In the genomic region with DNA sequence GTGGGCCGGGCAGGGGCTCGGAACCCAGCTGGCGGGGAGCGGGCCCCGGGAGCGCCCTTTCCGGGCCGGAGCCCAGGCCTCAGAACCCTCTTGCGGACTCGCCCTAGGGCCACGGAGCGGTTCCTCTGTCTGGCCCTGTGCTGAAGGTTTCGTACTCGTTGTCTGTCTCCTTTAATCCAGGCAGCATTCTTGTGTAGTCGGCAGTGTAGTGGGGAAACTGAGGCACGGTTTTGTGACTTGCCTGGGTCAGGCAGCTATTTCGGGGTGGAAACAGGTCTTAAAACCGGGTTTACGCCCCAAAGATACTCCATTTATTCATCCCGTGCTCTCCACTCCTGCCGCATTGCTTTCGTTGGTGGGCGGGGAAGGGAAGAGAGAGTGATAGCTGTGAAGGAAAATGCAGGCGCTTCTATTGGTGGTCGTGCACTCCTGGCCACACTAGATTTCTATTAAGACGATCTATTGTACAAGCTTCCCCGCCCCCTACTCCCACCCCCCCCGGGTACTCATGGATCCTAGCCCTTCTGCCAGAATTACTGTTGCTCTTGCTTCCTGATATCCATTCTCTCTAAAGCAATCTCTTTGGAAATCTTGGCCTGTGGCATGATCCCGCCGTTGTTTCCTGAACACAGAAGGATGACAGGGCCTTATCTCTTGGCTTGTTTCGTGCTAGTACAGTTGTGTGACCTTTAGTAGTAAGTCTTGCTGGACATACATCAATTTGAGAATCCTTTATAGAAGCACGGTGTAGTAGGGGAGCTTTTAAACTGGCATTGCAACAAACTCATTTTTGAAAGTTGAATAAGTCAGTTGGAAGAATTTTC, we compare ENCODE assay signal across 1 cellular context.
TF ChIP-seq lines count a peak whose summit lies in the region.

No MANE protein-coding gene starts in this region.

TF ChIP-seq in HepG2, 621 proteins besides CTCF, POLR2A, EP300 and RAD21 (continued from another document and continues in another):
- TF ChIP-seq, protein P1, sequence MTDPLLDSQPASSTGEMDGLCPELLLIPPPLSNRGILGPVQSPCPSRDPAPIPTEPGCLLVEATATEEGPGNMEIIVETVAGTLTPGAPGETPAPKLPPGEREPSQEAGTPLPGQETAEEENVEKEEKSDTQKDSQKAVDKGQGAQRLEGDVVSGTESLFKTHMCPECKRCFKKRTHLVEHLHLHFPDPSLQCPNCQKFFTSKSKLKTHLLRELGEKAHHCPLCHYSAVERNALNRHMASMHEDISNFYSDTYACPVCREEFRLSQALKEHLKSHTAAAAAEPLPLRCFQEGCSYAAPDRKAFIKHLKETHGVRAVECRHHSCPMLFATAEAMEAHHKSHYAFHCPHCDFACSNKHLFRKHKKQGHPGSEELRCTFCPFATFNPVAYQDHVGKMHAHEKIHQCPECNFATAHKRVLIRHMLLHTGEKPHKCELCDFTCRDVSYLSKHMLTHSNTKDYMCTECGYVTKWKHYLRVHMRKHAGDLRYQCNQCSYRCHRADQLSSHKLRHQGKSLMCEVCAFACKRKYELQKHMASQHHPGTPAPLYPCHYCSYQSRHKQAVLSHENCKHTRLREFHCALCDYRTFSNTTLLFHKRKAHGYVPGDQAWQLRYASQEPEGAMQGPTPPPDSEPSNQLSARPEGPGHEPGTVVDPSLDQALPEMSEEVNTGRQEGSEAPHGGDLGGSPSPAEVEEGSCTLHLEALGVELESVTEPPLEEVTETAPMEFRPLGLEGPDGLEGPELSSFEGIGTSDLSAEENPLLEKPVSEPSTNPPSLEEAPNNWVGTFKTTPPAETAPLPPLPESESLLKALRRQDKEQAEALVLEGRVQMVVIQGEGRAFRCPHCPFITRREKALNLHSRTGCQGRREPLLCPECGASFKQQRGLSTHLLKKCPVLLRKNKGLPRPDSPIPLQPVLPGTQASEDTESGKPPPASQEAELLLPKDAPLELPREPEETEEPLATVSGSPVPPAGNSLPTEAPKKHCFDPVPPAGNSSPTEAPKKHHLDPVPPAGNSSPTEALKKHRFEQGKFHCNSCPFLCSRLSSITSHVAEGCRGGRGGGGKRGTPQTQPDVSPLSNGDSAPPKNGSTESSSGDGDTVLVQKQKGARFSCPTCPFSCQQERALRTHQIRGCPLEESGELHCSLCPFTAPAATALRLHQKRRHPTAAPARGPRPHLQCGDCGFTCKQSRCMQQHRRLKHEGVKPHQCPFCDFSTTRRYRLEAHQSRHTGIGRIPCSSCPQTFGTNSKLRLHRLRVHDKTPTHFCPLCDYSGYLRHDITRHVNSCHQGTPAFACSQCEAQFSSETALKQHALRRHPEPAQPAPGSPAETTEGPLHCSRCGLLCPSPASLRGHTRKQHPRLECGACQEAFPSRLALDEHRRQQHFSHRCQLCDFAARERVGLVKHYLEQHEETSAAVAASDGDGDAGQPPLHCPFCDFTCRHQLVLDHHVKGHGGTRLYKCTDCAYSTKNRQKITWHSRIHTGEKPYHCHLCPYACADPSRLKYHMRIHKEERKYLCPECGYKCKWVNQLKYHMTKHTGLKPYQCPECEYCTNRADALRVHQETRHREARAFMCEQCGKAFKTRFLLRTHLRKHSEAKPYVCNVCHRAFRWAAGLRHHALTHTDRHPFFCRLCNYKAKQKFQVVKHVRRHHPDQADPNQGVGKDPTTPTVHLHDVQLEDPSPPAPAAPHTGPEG (CRISPR knock-in tag; IDR thresholded peaks at IDR 0.05) = no peak
- TF ChIP-seq, protein P2, sequence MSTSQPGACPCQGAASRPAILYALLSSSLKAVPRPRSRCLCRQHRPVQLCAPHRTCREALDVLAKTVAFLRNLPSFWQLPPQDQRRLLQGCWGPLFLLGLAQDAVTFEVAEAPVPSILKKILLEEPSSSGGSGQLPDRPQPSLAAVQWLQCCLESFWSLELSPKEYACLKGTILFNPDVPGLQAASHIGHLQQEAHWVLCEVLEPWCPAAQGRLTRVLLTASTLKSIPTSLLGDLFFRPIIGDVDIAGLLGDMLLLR (CRISPR knock-in tag; IDR thresholded peaks at IDR 0.05) = no peak
- TF ChIP-seq ZNF30 (CRISPR knock-in tag; IDR thresholded peaks at IDR 0.05) (peak; percentile 75; the same call in 1 of the 2 replicates), REL (CRISPR knock-in tag; conservative IDR thresholded peaks at IDR 0.05) (no peak; the same call in 1 of the 2 replicates), NONO (IDR thresholded peaks at IDR 0.05) (no peak), NONO (CRISPR knock-in tag; conservative IDR thresholded peaks at IDR 0.05) (no peak), MBD4 (IDR thresholded peaks at IDR 0.05; ENCODE audit: borderline replicate concordance, low read length) (no peak), ZSCAN20 (CRISPR knock-in tag; IDR thresholded peaks at IDR 0.05; ENCODE audit: borderline replicate concordance) (no peak), ZNF205 (CRISPR knock-in tag; IDR thresholded peaks at IDR 0.05) (0 out of 2 replicates have a peak, but pooled peaks have one; percentile 1), MAFF (IDR thresholded peaks at IDR 0.05; ENCODE audit: low read depth, low read length) (no peak), MAF1 (CRISPR knock-in tag; IDR thresholded peaks at IDR 0.05; ENCODE audit: borderline replicate concordance) (no peak), NCOA2 (CRISPR knock-in tag; IDR thresholded peaks at IDR 0.05) (no peak), FOSL1 (CRISPR knock-in tag; IDR thresholded peaks at IDR 0.05; ENCODE audit: borderline replicate concordance) (no peak), ZSCAN22 (CRISPR knock-in tag; IDR thresholded peaks at IDR 0.05) (no peak), ZNF841 (CRISPR knock-in tag; IDR thresholded peaks at IDR 0.05; ENCODE audit: borderline replicate concordance) (no peak), TCF7L2 (IDR thresholded peaks at IDR 0.05; ENCODE audit: low read depth, low read length) (no peak), ZNF317 (CRISPR knock-in tag; IDR thresholded peaks at IDR 0.05) (0 out of 2 replicates have a peak, but pooled peaks have one; percentile 63)
- TF ChIP-seq, protein P3, sequence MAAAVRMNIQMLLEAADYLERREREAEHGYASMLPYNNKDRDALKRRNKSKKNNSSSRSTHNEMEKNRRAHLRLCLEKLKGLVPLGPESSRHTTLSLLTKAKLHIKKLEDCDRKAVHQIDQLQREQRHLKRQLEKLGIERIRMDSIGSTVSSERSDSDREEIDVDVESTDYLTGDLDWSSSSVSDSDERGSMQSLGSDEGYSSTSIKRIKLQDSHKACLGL (CRISPR knock-in tag; IDR thresholded peaks at IDR 0.05) = peak; percentile 87; the same call in 1 of the 2 replicates
- TF ChIP-seq, protein P4, sequence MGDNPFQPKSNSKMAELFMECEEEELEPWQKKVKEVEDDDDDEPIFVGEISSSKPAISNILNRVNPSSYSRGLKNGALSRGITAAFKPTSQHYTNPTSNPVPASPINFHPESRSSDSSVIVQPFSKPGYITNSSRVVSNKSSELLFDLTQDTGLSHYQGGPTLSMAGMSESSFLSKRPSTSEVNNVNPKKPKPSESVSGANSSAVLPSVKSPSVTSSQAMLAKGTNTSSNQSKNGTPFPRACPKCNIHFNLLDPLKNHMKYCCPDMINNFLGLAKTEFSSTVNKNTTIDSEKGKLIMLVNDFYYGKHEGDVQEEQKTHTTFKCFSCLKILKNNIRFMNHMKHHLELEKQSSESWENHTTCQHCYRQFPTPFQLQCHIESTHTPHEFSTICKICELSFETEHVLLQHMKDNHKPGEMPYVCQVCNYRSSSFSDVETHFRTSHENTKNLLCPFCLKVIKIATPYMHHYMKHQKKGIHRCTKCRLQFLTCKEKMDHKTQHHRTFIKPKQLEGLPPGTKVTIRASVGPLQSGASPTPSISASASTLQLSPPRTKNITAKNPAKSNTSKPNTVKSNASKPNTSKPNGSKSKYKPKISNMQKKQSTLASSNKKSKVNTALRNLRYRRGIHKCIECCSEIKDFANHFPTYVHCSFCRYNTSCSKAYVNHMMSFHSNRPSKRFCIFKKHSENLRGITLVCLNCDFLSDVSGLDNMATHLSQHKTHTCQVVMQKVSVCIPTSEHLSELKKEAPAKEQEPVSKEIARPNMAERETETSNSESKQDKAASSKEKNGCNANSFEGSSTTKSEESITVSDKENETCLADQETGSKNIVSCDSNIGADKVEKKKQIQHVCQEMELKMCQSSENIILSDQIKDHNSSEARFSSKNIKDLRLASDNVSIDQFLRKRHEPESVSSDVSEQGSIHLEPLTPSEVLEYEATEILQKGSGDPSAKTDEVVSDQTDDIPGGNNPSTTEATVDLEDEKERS (CRISPR knock-in tag; IDR thresholded peaks at IDR 0.05) = peak; percentile 37; the same call in 1 of the 2 replicates
- TF ChIP-seq, protein P5, sequence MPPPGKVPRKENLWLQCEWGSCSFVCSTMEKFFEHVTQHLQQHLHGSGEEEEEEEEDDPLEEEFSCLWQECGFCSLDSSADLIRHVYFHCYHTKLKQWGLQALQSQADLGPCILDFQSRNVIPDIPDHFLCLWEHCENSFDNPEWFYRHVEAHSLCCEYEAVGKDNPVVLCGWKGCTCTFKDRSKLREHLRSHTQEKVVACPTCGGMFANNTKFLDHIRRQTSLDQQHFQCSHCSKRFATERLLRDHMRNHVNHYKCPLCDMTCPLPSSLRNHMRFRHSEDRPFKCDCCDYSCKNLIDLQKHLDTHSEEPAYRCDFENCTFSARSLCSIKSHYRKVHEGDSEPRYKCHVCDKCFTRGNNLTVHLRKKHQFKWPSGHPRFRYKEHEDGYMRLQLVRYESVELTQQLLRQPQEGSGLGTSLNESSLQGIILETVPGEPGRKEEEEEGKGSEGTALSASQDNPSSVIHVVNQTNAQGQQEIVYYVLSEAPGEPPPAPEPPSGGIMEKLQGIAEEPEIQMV (CRISPR knock-in tag; IDR thresholded peaks at IDR 0.05; ENCODE audit: low read depth) = no peak
- TF ChIP-seq, protein P6, sequence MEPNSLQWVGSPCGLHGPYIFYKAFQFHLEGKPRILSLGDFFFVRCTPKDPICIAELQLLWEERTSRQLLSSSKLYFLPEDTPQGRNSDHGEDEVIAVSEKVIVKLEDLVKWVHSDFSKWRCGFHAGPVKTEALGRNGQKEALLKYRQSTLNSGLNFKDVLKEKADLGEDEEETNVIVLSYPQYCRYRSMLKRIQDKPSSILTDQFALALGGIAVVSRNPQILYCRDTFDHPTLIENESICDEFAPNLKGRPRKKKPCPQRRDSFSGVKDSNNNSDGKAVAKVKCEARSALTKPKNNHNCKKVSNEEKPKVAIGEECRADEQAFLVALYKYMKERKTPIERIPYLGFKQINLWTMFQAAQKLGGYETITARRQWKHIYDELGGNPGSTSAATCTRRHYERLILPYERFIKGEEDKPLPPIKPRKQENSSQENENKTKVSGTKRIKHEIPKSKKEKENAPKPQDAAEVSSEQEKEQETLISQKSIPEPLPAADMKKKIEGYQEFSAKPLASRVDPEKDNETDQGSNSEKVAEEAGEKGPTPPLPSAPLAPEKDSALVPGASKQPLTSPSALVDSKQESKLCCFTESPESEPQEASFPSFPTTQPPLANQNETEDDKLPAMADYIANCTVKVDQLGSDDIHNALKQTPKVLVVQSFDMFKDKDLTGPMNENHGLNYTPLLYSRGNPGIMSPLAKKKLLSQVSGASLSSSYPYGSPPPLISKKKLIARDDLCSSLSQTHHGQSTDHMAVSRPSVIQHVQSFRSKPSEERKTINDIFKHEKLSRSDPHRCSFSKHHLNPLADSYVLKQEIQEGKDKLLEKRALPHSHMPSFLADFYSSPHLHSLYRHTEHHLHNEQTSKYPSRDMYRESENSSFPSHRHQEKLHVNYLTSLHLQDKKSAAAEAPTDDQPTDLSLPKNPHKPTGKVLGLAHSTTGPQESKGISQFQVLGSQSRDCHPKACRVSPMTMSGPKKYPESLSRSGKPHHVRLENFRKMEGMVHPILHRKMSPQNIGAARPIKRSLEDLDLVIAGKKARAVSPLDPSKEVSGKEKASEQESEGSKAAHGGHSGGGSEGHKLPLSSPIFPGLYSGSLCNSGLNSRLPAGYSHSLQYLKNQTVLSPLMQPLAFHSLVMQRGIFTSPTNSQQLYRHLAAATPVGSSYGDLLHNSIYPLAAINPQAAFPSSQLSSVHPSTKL (CRISPR knock-in tag; IDR thresholded peaks at IDR 0.05) = no peak; the same call in 1 of the 2 replicates
- TF ChIP-seq, protein P7, sequence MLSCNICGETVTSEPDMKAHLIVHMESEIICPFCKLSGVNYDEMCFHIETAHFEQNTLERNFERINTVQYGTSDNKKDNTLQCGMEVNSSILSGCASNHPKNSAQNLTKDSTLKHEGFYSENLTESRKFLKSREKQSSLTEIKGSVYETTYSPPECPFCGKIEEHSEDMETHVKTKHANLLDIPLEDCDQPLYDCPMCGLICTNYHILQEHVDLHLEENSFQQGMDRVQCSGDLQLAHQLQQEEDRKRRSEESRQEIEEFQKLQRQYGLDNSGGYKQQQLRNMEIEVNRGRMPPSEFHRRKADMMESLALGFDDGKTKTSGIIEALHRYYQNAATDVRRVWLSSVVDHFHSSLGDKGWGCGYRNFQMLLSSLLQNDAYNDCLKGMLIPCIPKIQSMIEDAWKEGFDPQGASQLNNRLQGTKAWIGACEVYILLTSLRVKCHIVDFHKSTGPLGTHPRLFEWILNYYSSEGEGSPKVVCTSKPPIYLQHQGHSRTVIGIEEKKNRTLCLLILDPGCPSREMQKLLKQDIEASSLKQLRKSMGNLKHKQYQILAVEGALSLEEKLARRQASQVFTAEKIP (CRISPR knock-in tag; IDR thresholded peaks at IDR 0.05; ENCODE audit: borderline replicate concordance) = no peak
- TF ChIP-seq, protein P8, sequence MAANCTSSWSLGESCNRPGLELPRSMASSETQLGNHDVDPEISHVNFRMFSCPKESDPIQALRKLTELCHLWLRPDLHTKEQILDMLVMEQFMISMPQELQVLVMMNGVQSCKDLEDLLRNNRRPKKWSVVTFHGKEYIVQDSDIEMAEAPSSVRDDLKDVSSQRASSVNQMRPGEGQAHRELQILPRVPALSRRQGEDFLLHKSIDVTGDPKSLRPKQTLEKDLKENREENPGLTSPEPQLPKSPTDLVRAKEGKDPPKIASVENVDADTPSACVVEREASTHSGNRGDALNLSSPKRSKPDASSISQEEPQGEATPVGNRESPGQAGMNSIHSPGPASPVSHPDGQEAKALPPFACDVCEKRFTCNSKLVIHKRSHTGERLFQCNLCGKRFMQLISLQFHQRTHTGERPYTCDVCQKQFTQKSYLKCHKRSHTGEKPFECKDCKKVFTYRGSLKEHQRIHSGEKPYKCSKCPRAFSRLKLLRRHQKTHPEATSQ (CRISPR knock-in tag; IDR thresholded peaks at IDR 0.05; ENCODE audit: borderline replicate concordance) = no peak
- TF ChIP-seq, protein P9, sequence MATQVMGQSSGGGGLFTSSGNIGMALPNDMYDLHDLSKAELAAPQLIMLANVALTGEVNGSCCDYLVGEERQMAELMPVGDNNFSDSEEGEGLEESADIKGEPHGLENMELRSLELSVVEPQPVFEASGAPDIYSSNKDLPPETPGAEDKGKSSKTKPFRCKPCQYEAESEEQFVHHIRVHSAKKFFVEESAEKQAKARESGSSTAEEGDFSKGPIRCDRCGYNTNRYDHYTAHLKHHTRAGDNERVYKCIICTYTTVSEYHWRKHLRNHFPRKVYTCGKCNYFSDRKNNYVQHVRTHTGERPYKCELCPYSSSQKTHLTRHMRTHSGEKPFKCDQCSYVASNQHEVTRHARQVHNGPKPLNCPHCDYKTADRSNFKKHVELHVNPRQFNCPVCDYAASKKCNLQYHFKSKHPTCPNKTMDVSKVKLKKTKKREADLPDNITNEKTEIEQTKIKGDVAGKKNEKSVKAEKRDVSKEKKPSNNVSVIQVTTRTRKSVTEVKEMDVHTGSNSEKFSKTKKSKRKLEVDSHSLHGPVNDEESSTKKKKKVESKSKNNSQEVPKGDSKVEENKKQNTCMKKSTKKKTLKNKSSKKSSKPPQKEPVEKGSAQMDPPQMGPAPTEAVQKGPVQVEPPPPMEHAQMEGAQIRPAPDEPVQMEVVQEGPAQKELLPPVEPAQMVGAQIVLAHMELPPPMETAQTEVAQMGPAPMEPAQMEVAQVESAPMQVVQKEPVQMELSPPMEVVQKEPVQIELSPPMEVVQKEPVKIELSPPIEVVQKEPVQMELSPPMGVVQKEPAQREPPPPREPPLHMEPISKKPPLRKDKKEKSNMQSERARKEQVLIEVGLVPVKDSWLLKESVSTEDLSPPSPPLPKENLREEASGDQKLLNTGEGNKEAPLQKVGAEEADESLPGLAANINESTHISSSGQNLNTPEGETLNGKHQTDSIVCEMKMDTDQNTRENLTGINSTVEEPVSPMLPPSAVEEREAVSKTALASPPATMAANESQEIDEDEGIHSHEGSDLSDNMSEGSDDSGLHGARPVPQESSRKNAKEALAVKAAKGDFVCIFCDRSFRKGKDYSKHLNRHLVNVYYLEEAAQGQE (IDR thresholded peaks at IDR 0.05; ENCODE audit: borderline replicate concordance in 1 of 2, low read depth in 1 of 2, low read length in 2 of 2) = no peak
